Comparison of ENCODE assay signal across 19 cellular contexts in the genomic region with DNA sequence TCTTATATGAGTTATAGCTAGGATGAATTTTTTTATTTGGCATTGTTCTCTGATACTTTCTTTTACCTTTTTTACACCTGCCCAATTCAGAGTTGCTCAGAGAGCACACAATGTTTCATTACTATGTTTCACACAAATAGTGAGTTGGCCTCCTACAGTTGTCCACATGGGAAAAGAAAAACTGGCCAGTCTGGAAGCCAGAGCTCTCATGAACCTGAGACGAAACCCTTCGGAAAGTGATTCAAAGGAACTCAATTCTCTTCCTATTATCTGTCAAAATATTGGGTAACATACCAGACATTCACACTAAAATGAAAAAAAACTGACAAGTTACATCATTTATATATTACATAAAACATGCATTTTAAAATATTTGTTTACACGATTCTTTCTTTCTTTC. TPM values are rescaled to one million over a fixed set of nuclear protein-coding genes. Genes with fewer than 3 reads are reported as not detected.
A peak's percentile ranks its signal among the peaks of the same experiment; 100 is the strongest.
DNase-seq lines count a peak whose midpoint lies in the region; FAIRE-seq and TF ChIP-seq lines count a peak whose summit lies in the region.
"Had no signal": no experiment of that assay in that cellular context is flagged by ENCODE, and none has a peak within 500 bp of the region (broad histone marks: within the 10 kb centered on the region; RNA-seq: fewer than 3 reads in every experiment).

No MANE protein-coding gene starts in this region.

- H3K4me1 ChIP-seq in OCI-LY1 (ENCODE audit: insufficient read depth, low read length, severe bottlenecking) (peaks cover 50% of the 10 kb centered on the region), small intestine (ENCODE audit: control insufficient read depth in 2 of 2, insufficient read depth in 1 of 2, low read depth in 1 of 2, low read length in 1 of 2) (peaks cover 0 to 4% of the 10 kb centered on the region in 2 donors), neural progenitor cell (peaks cover 25% of the 10 kb centered on the region)

- H3K4me3 Mint-ChIP-seq in brain (no peak overlapping the region), nephron progenitor cell (no peak overlapping the region), neural progenitor cell (no peak overlapping the region)
- H3K4me3 Mint-ChIP-seq: CD4-positive, alpha-beta memory T cell had no signal

- no peaks in the 10 kb centered on the region for H3F3A ChIP-seq in OCI-LY1 (ENCODE audit: insufficient read depth, low read length)
- peaks cover 14% of the 10 kb centered on the region for H3F3A ChIP-seq in neural progenitor cell (ENCODE audit: low read depth)

- peaks cover 83% of the 10 kb centered on the region for H3K4me1 Mint-ChIP-seq in brain
- H3K4me1 Mint-ChIP-seq in nephron progenitor cell: peaks cover 57% of the 10 kb centered on the region
- peaks cover 66% of the 10 kb centered on the region for H3K4me1 Mint-ChIP-seq in neural progenitor cell

- peak overlapping the region; percentile 0; the same call in 1 of the 2 replicates for H3K4me2 ChIP-seq in OCI-LY1 (ENCODE audit: low read length)
- no peak overlapping the region for H3K4me2 ChIP-seq in neural progenitor cell

- no peaks in the 10 kb centered on the region for H4K20me1 ChIP-seq in OCI-LY1 (ENCODE audit: insufficient read depth, low read length)
- H4K20me1 ChIP-seq in neural progenitor cell (ENCODE audit: low read depth): peaks cover 39% of the 10 kb centered on the region

- peaks cover 3% of the 10 kb centered on the region for H3K27me3 Mint-ChIP-seq in brain
- H3K27me3 Mint-ChIP-seq in nephron progenitor cell (ENCODE audit: low read depth, poor library complexity): no peaks in the 10 kb centered on the region
- H3K27me3 Mint-ChIP-seq in neural progenitor cell (ENCODE audit: insufficient read depth, low read depth): peaks cover 4% of the 10 kb centered on the region

- H3K36me3 ChIP-seq in OCI-LY1 (ENCODE audit: insufficient read depth, low read length): peaks cover 1% of the 10 kb centered on the region; the same call in 1 of the 2 replicates
- no peaks in the 10 kb centered on the region for H3K36me3 ChIP-seq in small intestine (ENCODE audit: control insufficient read depth in 2 of 2, insufficient read depth in 2 of 2, low read length in 2 of 2)
- no peaks in the 10 kb centered on the region for H3K36me3 ChIP-seq in neural progenitor cell

- H3K4me3 ChIP-seq in OCI-LY1 (ENCODE audit: low read depth, low read length, poor library complexity, severe bottlenecking): no peak overlapping the region
- H3K4me3 ChIP-seq in dorsolateral prefrontal cortex: no peak overlapping the region
- no peak overlapping the region for H3K4me3 ChIP-seq in small intestine (ENCODE audit: low read depth in 1 of 2, low read length in 2 of 2)
- H3K4me3 ChIP-seq in neural progenitor cell: no peak overlapping the region
- H3K4me3 ChIP-seq: GM12878, GM23248 had no signal

- H3K27ac ChIP-seq in OCI-LY1 (ENCODE audit: low read depth, low read length, poor library complexity, severe bottlenecking) (no peak overlapping the region), dorsolateral prefrontal cortex (peak overlapping the region in 31 of 59 donors; percentile 4 to 82 (median 59)), small intestine (ENCODE audit: low read depth in 1 of 2, low read length in 1 of 2) (no peak overlapping the region), neural progenitor cell (no peak overlapping the region)
- H3K27ac ChIP-seq: GM23248 had no signal

- H3K27me3 ChIP-seq in OCI-LY1 (ENCODE audit: insufficient read depth, low read length) (no peaks in the 10 kb centered on the region), dorsolateral prefrontal cortex (no peaks in the 10 kb centered on the region), small intestine (ENCODE audit: control insufficient read depth in 2 of 2, insufficient read depth in 2 of 2, low read length in 2 of 2) (no peaks in the 10 kb centered on the region), neural progenitor cell (no peaks in the 10 kb centered on the region)

- H3K27ac Mint-ChIP-seq in brain (peak overlapping the region in 4 of 5 experiments; percentile 28 to 77 (median 56)), nephron progenitor cell (peak overlapping the region; percentile 31), neural progenitor cell (no peak overlapping the region)
- H3K27ac Mint-ChIP-seq: CD4-positive, alpha-beta memory T cell had no signal

- H3K9me3 ChIP-seq in OCI-LY1 (ENCODE audit: low read length): no peaks in the 10 kb centered on the region
- H3K9me3 ChIP-seq in small intestine (ENCODE audit: control insufficient read depth, low read depth): no peaks in the 10 kb centered on the region
- H3K9me3 ChIP-seq in neural progenitor cell (ENCODE audit: low read depth): no peaks in the 10 kb centered on the region

- no peaks in the 10 kb centered on the region for H3K9me2 ChIP-seq in OCI-LY1 (ENCODE audit: low read depth, low read length)

- H3K79me2 ChIP-seq in OCI-LY1 (ENCODE audit: insufficient read depth, low read length): peaks cover 51% of the 10 kb centered on the region
- H3K79me2 ChIP-seq in neural progenitor cell (ENCODE audit: low read depth): peaks cover 95% of the 10 kb centered on the region

- WGBS in small intestine, 3 donors: 89 to 97% (median 92%) methylated on average over 3 of the region's 3 CpGs

- DNase-seq in dorsolateral prefrontal cortex (no peak), nephron progenitor cell (no peak), small intestine (no peak), HK-2 (ENCODE audit: unreplicated experiment) (no peak), NCI-H345 treated with DMSO at 0.1 percent for 48 hours (lab: John Stamatoyannopoulos, UW; ENCODE audit: unreplicated experiment) (no peak), neural progenitor cell (ENCODE audit: low spot score) (no peak)
- DNase-seq: CD4-positive, alpha-beta memory T cell; COR-L47; DMS153; DND-41; GDM1; GM23248; H7; HCEC 1CT had no signal

- intact Hi-C loops in dorsolateral prefrontal cortex (cut with DNase I): loop anchor here in 1 of 2 donors (5.0 kb wide), 1 partner anchor 53 kb away; the partner anchor contains the start of genes FKBP14 and PLEKHA8

- H3K9ac ChIP-seq in OCI-LY1 (ENCODE audit: low read length): no peak overlapping the region
- H3K9ac ChIP-seq in neural progenitor cell: no peak overlapping the region
- H3K9ac ChIP-seq: GM23248 had no signal

- FAIRE-seq in small intestine (lab: Jason Lieb, UNC): no peak
- FAIRE-seq: GM12878, GM19239, H1 had no signal

- H3K36me3 Mint-ChIP-seq in brain (peaks cover 32% of the 10 kb centered on the region), nephron progenitor cell (ENCODE audit: low read depth) (peaks cover 31% of the 10 kb centered on the region), neural progenitor cell (peaks cover 15% of the 10 kb centered on the region)
- H3K36me3 Mint-ChIP-seq: CD4-positive, alpha-beta memory T cell had no signal

- TF ChIP-seq CTCF in OCI-LY1 (IDR thresholded peaks at IDR 0.05; ENCODE audit: low read length): no peak
- TF ChIP-seq CTCF in brain (conservative IDR thresholded peaks at IDR 0.05): no peak
- no peak for TF ChIP-seq CTCF in dorsolateral prefrontal cortex (IDR thresholded peaks at IDR 0.05 in 54 of 56, conservative IDR thresholded peaks at IDR 0.05 in 2 of 56; ENCODE audit: low read depth in 1 of 56, partially characterized antibody in 56 of 56)
- TF ChIP-seq CTCF in nephron progenitor cell (IDR thresholded peaks at IDR 0.05): no peak
- TF ChIP-seq CTCF in neural progenitor cell (IDR thresholded peaks at IDR 0.05): no peak

- H2AFZ ChIP-seq in OCI-LY1 (ENCODE audit: low read length): no peak overlapping the region
- H2AFZ ChIP-seq in neural progenitor cell (replicated peaks): no peak overlapping the region
- H2AFZ ChIP-seq: GM23248 had no signal

- H3K9me3 Mint-ChIP-seq in brain: peaks cover 0 to 3% (median 0%) of the 10 kb centered on the region in 5 experiments
- no peaks in the 10 kb centered on the region for H3K9me3 Mint-ChIP-seq in nephron progenitor cell
- H3K9me3 Mint-ChIP-seq in neural progenitor cell: peaks cover 2% of the 10 kb centered on the region
- H3K9me3 Mint-ChIP-seq: CD4-positive, alpha-beta memory T cell had no signal

RNA-seq across cellular contexts. Expression of gene SCRN1, which starts 15.3 kb away (rescaled TPM):
- polyA plus RNA-seq in brain (ENCODE audit: insufficient read depth, low read depth, low replicate concordance) (142 TPM), small intestine (10 to 100 TPM in 1 of 3 donors, 1 to 10 TPM in 2; 1.3 to 11.1 (median 3.8) TPM)
- total RNA-seq in dorsolateral prefrontal cortex (100 to 1,000 TPM; 200 to 387 (median 298) TPM), neural progenitor cell (ENCODE audit: low replicate concordance) (95.9 and 106 TPM in 2 replicates)

RNA-seq across cellular contexts. Expression of gene FKBP14, which starts 52.2 kb away (rescaled TPM):
- polyA plus RNA-seq in brain (ENCODE audit: insufficient read depth, low read depth, low replicate concordance) (1.5 TPM), small intestine (1 to 10 TPM in 1 of 3 donors, under 1 TPM in 2; 0.45 to 3.1 (median 0.54) TPM)
- total RNA-seq in dorsolateral prefrontal cortex (10 to 100 TPM in 102 of 120 experiments, 1 to 10 TPM in 18; 7.0 to 20.9 (median 12.4) TPM), neural progenitor cell (ENCODE audit: low replicate concordance) (4.0 and 4.5 TPM in 2 replicates)

RNA-seq across cellular contexts. Expression of gene PLEKHA8, which starts 53.9 kb away (rescaled TPM):
- polyA plus RNA-seq in brain (ENCODE audit: insufficient read depth, low read depth, low replicate concordance) (5.0 TPM), small intestine (1 to 10 TPM; 3.8 to 5.0 (median 4.0) TPM)
- total RNA-seq in dorsolateral prefrontal cortex (10 to 100 TPM; 11.8 to 29.6 (median 17.7) TPM), neural progenitor cell (ENCODE audit: low replicate concordance) (53.5 and 62.7 TPM in 2 replicates)

Comparison
In these comparisons a context has a peak if more than half of its experiments do, and no peak if none do; other contexts are left out.
1. H3K27ac ChIP-seq: peak in dorsolateral prefrontal cortex (31 of 59); none in OCI-LY1 (single experiment), small intestine (0 of 2) and neural progenitor cell (single experiment).